In genomic region chr20:18388860-18389259, GRCh38 we compare ENCODE assay signal across 19 cellular contexts.
DNase-seq lines count a peak whose midpoint lies in the region; ATAC-seq and TF ChIP-seq lines count a peak whose summit lies in the region.
"Had no signal": no experiment of that assay in that cellular context is flagged by ENCODE, and none has a peak within 500 bp of the region (broad histone marks: within the 10 kb centered on the region; RNA-seq: fewer than 3 reads in every experiment).

No MANE protein-coding gene starts in this region.

- H3K27ac ChIP-seq in ACC112 (ENCODE audit: low read depth, low read length) (no peak overlapping the region), foreskin keratinocyte (no peak overlapping the region)

- no peaks in the 10 kb centered on the region for H3K9me3 ChIP-seq in adipocyte (ENCODE audit: control insufficient read depth, low read length)

- TF ChIP-seq CTCF in foreskin keratinocyte (conservative IDR thresholded peaks at IDR 0.05) (no peak), progenitor cell of endocrine pancreas (IDR thresholded peaks at IDR 0.05; ENCODE audit: unreplicated experiment) (no peak)

- ATAC-seq in foreskin keratinocyte (peak; percentile 82), GM19467 (IDR thresholded peaks at IDR 0.05; ENCODE audit: unreplicated experiment) (no peak)
- ATAC-seq: effector memory CD8-positive, alpha-beta T cell; GM12878; T-cell had no signal

- H3K9ac ChIP-seq in adipocyte (ENCODE audit: low read length), result no peak overlapping the region

- H3K36me3 Mint-ChIP-seq in progenitor cell of endocrine pancreas (ENCODE audit: insufficient read depth), result peaks cover 7% of the 10 kb centered on the region

- no peaks in the 10 kb centered on the region for H3K79me2 ChIP-seq in ACC112 (ENCODE audit: control insufficient read depth, insufficient read depth, low read length, unreplicated experiment)

- H2AFZ ChIP-seq in ACC112 (ENCODE audit: low read length, unreplicated experiment), result no peak overlapping the region

- no peak overlapping the region for H3K27ac Mint-ChIP-seq in progenitor cell of endocrine pancreas
- H3K27ac Mint-ChIP-seq: activated T-helper 1 cell treated with anti-CD3 and anti-CD28 coated beads, Interleukin-12 subunit alpha, Interleukin-12 subunit beta, Interleukin-2, Interleukin-4 antibody, amounts not matched to agents 30 ng/mL and 10 ng/mL and 1 ng/mL, durations not matched to agents 14 hours and 24 hours and 36 hours; brain; effector memory CD8-positive, alpha-beta T cell; IgD-negative memory B cell; T-cell had no signal

- H3K4me1 ChIP-seq in ACC112 (ENCODE audit: control insufficient read depth, insufficient read depth, low read length, unreplicated experiment), result peaks cover 14% of the 10 kb centered on the region
- peaks cover 5% of the 10 kb centered on the region for H3K4me1 ChIP-seq in adipocyte (ENCODE audit: control insufficient read depth, insufficient read depth, low read length)
- peaks cover 6% of the 10 kb centered on the region for H3K4me1 ChIP-seq in foreskin keratinocyte

- DNase-seq in HS-27A (ENCODE audit: low read depth) (peak; percentile 45), adipocyte (ENCODE audit: low read depth) (peak; percentile 32), foreskin keratinocyte (peak; percentile 33 to 73), NCI-H82 treated with DMSO at 0.1 percent for 48 hours (lab: John Stamatoyannopoulos, UW; ENCODE audit: unreplicated experiment) (no peak), NCI-H2029 (lab: John Stamatoyannopoulos, UW) (no peak), progenitor cell of endocrine pancreas (ENCODE audit: low spot score, unreplicated experiment) (no peak)
- DNase-seq: activated CD4-positive, alpha-beta T cell treated with anti-CD3 and anti-CD28 coated beads for 4 hours; effector memory CD8-positive, alpha-beta T cell; NCI-H187 treated with DMSO at 0.1 percent for 48 hours; nucleus accumbens; stimulated activated CD4-positive, alpha-beta T cell treated with anti-CD3 and anti-CD28 coated beads, Interleukin-15, amount 100 ng/mL, for 24 hours; T-cell had no signal

- H3K36me3 ChIP-seq in ACC112 (ENCODE audit: insufficient read depth, low read length), result no peaks in the 10 kb centered on the region
- H3K36me3 ChIP-seq in adipocyte (ENCODE audit: control insufficient read depth, insufficient read depth, low read length, severe bottlenecking), result no peaks in the 10 kb centered on the region

- no peaks in the 10 kb centered on the region for H3K27me3 Mint-ChIP-seq in progenitor cell of endocrine pancreas
- H3K27me3 Mint-ChIP-seq: brain; effector memory CD8-positive, alpha-beta T cell; IgD-negative memory B cell; T-cell had no signal

- H3K4me3 ChIP-seq in ACC112 (ENCODE audit: low read depth, low read length) (peak overlapping the region; percentile 7; the same call in 1 of the 2 replicates), adipocyte (ENCODE audit: low read length) (no peak overlapping the region)
- H3K4me3 ChIP-seq: GM12878, lung had no signal

- H3K27me3 ChIP-seq in ACC112 (ENCODE audit: insufficient read depth, low read length) (no peaks in the 10 kb centered on the region), adipocyte (replicated peaks; ENCODE audit: control insufficient read depth, insufficient read depth, low read length) (no peaks in the 10 kb centered on the region), foreskin keratinocyte (no peaks in the 10 kb centered on the region)

- H3K4me1 Mint-ChIP-seq in progenitor cell of endocrine pancreas (ENCODE audit: low read depth), result no peaks in the 10 kb centered on the region
- H3K4me1 Mint-ChIP-seq: brain, IgD-negative memory B cell, T-cell had no signal

- H3K9me3 Mint-ChIP-seq in progenitor cell of endocrine pancreas (ENCODE audit: low read depth), result no peaks in the 10 kb centered on the region
- H3K9me3 Mint-ChIP-seq: activated T-helper 1 cell treated with anti-CD3 and anti-CD28 coated beads, Interleukin-12 subunit alpha, Interleukin-12 subunit beta, Interleukin-2, Interleukin-4 antibody, amounts not matched to agents 30 ng/mL and 10 ng/mL and 1 ng/mL, durations not matched to agents 14 hours and 24 hours and 36 hours; brain; effector memory CD8-positive, alpha-beta T cell; IgD-negative memory B cell; T-cell had no signal

- no peak overlapping the region for H3K4me3 Mint-ChIP-seq in progenitor cell of endocrine pancreas (ENCODE audit: low read depth)
- H3K4me3 Mint-ChIP-seq: activated T-helper 1 cell treated with anti-CD3 and anti-CD28 coated beads, Interleukin-12 subunit alpha, Interleukin-12 subunit beta, Interleukin-2, Interleukin-4 antibody, amounts not matched to agents 30 ng/mL and 10 ng/mL and 1 ng/mL, durations not matched to agents 14 hours and 24 hours and 36 hours; brain; effector memory CD8-positive, alpha-beta T cell; IgD-negative memory B cell; T-cell had no signal

Comparison
In these comparisons a context has a peak if more than half of its experiments do, and no peak if none do; other contexts are left out.
1. DNase-seq: peak in HS-27A (single experiment), adipocyte (single experiment) and foreskin keratinocyte (2 of 2); none in NCI-H82 treated with DMSO at 0.1 percent for 48 hours (single experiment), NCI-H2029 (single experiment) and progenitor cell of endocrine pancreas (single experiment).